In the genomic region with DNA sequence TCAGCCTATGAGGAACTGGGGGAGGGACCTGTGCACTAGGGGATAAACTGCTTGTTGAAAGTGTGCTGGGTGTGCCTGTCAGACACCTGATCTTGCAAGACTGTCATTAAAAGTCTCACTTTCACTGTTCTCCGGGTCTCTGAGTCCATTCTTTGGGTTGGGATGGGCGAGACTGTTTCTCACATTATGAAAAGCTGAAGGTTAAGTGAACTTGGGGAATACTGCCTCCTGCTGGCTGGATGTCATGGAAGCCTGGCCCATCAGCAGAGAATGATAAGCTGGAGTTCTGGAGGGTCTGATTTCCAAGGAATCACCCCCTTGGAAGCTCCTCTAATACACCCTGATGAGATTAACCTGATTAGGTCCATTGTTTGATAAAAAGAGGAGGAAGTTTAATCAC, we compare ENCODE assay signal across 9 cellular contexts. TPM values are rescaled to one million over a fixed set of nuclear protein-coding genes. Genes with fewer than 3 reads are reported as not detected.
A peak's percentile ranks its signal among the peaks of the same experiment; 100 is the strongest.
DNase-seq lines count a peak whose midpoint lies in the region; ATAC-seq and TF ChIP-seq lines count a peak whose summit lies in the region.
"Had no signal": no experiment of that assay in that cellular context is flagged by ENCODE, and none has a peak within 500 bp of the region (broad histone marks: within the 10 kb centered on the region; RNA-seq: fewer than 3 reads in every experiment).

No MANE protein-coding gene starts in this region.

- no peak overlapping the region for H3K4me3 Mint-ChIP-seq in naive thymus-derived CD8-positive, alpha-beta T cell
- H3K4me3 Mint-ChIP-seq: stimulated activated naive CD8-positive, alpha-beta T cell treated with anti-CD3 and anti-CD28 coated beads, Interleukin-15, Interleukin-2, amounts not matched to agents 100 ng/mL and 50 ng/mL, for 24 hours had no signal

- H3K9me3 ChIP-seq in neuronal stem cell (replicated peaks in 1 of 2; ENCODE audit: control insufficient read depth in 2 of 2, insufficient read depth in 1 of 2, low read depth in 1 of 2, low read length in 2 of 2) (peaks cover 0 to 1% of the 10 kb centered on the region in 2 donors), gastroesophageal sphincter (no peaks in the 10 kb centered on the region)

- no peak overlapping the region for H3K18ac ChIP-seq in neuronal stem cell (ENCODE audit: low read length)

- H3K4me2 ChIP-seq in neuronal stem cell (ENCODE audit: insufficient read depth, low read length, poor library complexity, severe bottlenecking), result no peak overlapping the region

- H3K36me3 Mint-ChIP-seq in naive thymus-derived CD8-positive, alpha-beta T cell, result no peaks in the 10 kb centered on the region

- H2BK5ac ChIP-seq in neuronal stem cell (ENCODE audit: low read length), result no peak overlapping the region

- no peak overlapping the region for H3K23ac ChIP-seq in neuronal stem cell (ENCODE audit: low read depth, low read length, poor library complexity)

- H3K36me3 ChIP-seq in neuronal stem cell (replicated peaks in 1 of 2; ENCODE audit: control insufficient read depth in 2 of 2, insufficient read depth in 2 of 2, low read length in 2 of 2) (no peaks in the 10 kb centered on the region), gastroesophageal sphincter (no peaks in the 10 kb centered on the region)

- H3K9ac ChIP-seq in neuronal stem cell (ENCODE audit: low read depth, low read length, poor library complexity), result no peak overlapping the region

- H2BK15ac ChIP-seq in neuronal stem cell (ENCODE audit: low read length), result no peak overlapping the region

- TF ChIP-seq POLR2A in gastroesophageal sphincter (IDR thresholded peaks at IDR 0.05), result no peak

- H3K4me1 ChIP-seq in neuronal stem cell (ENCODE audit: control insufficient read depth in 2 of 2, insufficient read depth in 1 of 2, low read depth in 1 of 2, low read length in 2 of 2), result peaks cover 0 to 5% of the 10 kb centered on the region in 2 donors
- no peaks in the 10 kb centered on the region for H3K4me1 ChIP-seq in gastroesophageal sphincter

- H2BK12ac ChIP-seq in neuronal stem cell (ENCODE audit: low read length), result no peak overlapping the region

- no peak overlapping the region for H2AK5ac ChIP-seq in neuronal stem cell (ENCODE audit: low read depth, low read length)

- no peak overlapping the region for H4K8ac ChIP-seq in neuronal stem cell (ENCODE audit: low read depth, low read length)

- H3K27me3 ChIP-seq in neuronal stem cell (ENCODE audit: control insufficient read depth in 3 of 3, insufficient read depth in 3 of 3, low read depth in 1 of 3, low read length in 3 of 3) (peaks cover 0 to 39% (median 10%) of the 10 kb centered on the region in 3 experiments), gastroesophageal sphincter (peaks cover 45% of the 10 kb centered on the region)

- no peak overlapping the region for H2AFZ ChIP-seq in neuronal stem cell (ENCODE audit: low read length)

- H3K27me3 Mint-ChIP-seq in naive thymus-derived CD8-positive, alpha-beta T cell, result peaks cover 0 to 4% (median 2%) of the 10 kb centered on the region in 5 donors

- TF ChIP-seq EP300 in gastroesophageal sphincter (IDR thresholded peaks at IDR 0.05), result no peak

- no CpG with 5 or more reads among the region's 2 CpGs for whole genome bisulfite sequencing in neuronal stem cell (ENCODE audit: extremely low coverage in 2 of 2, insufficient read length in 2 of 2, insufficient replicate concordance in 1 of 2), 2 donors
- 10% methylated on average over 2 of the region's 2 CpGs; no CpG with 5 or more reads in 1 of the 2 donors for WGBS in gastroesophageal sphincter (ENCODE audit: low coverage in 1 of 2), 2 donors

- no peaks in the 10 kb centered on the region for H3K79me1 ChIP-seq in neuronal stem cell (ENCODE audit: low read depth, low read length)

- H3K4me3 ChIP-seq in neuronal stem cell (ENCODE audit: low read length in 2 of 2) (no peak overlapping the region), gastroesophageal sphincter (no peak overlapping the region)

- H3K9me3 Mint-ChIP-seq in naive thymus-derived CD8-positive, alpha-beta T cell, result no peaks in the 10 kb centered on the region
- H3K9me3 Mint-ChIP-seq: stimulated activated naive CD8-positive, alpha-beta T cell treated with anti-CD3 and anti-CD28 coated beads, Interleukin-15, Interleukin-2, amounts not matched to agents 100 ng/mL and 50 ng/mL, for 24 hours had no signal

- H3K14ac ChIP-seq in neuronal stem cell (ENCODE audit: low read length), result no peak overlapping the region

- peak in 2 of 4 experiments; percentile 8 to 18 for TF ChIP-seq CTCF in gastroesophageal sphincter (IDR thresholded peaks at IDR 0.05)

- no peak overlapping the region for H3K4ac ChIP-seq in neuronal stem cell (ENCODE audit: low read length)

- ATAC-seq in naive thymus-derived CD8-positive, alpha-beta T cell, result no peak
- ATAC-seq in gastroesophageal sphincter, result no peak

- H4K91ac ChIP-seq in neuronal stem cell (ENCODE audit: low read depth, low read length, poor library complexity), result no peak overlapping the region

- H3K4me1 Mint-ChIP-seq in naive thymus-derived CD8-positive, alpha-beta T cell, result peaks cover 0 to 3% (median 0%) of the 10 kb centered on the region in 4 donors

- H3K27ac ChIP-seq in neuronal stem cell (replicated peaks; ENCODE audit: low read length) (no peak overlapping the region), gastroesophageal sphincter (no peak overlapping the region)

- no peak overlapping the region for H2BK120ac ChIP-seq in neuronal stem cell (ENCODE audit: low read depth, low read length)

- DNase-seq in DMS 273 (lab: John Stamatoyannopoulos, UW; ENCODE audit: unreplicated experiment), result peak; percentile 43
- no peak for DNase-seq in DMS 273 treated with DMSO at 0.1 percent for 48 hours (lab: John Stamatoyannopoulos, UW)
- peak; percentile 49 for DNase-seq in T-helper 9 cell
- DNase-seq in central memory CD4-positive, alpha-beta T cell, result peak; percentile 12
- peak in 9 of 10 donors; percentile 9 to 67 (median 32) for DNase-seq in naive thymus-derived CD8-positive, alpha-beta T cell
- no peak for DNase-seq in neuronal stem cell (ENCODE audit: low spot score)
- no peak for DNase-seq in hepatic stellate cell (ENCODE audit: low spot score)

- H3K27ac Mint-ChIP-seq in naive thymus-derived CD8-positive, alpha-beta T cell, result no peak overlapping the region
- H3K27ac Mint-ChIP-seq: stimulated activated naive CD8-positive, alpha-beta T cell treated with anti-CD3 and anti-CD28 coated beads, Interleukin-15, Interleukin-2, amounts not matched to agents 100 ng/mL and 50 ng/mL, for 24 hours had no signal

- POLR2A ChIA-PET in naive thymus-derived CD8-positive, alpha-beta T cell (lab: Charles Lee), result no interaction called here

RNA-seq across cellular contexts. Expression of gene VPREB1, which starts 9.0 kb away (rescaled TPM):
- total RNA-seq in naive thymus-derived CD8-positive, alpha-beta T cell, result not detected
- polyA plus RNA-seq in naive thymus-derived CD8-positive, alpha-beta T cell, result not detected
- polyA plus RNA-seq in neuronal stem cell (2013, experiment 1 of 2), result not detected
- not detected for polyA plus RNA-seq in neuronal stem cell (2013, experiment 2 of 2)
- not detected for total RNA-seq in gastroesophageal sphincter

Comparison
In these comparisons a context has a peak if more than half of its experiments do, and no peak if none do; other contexts are left out.
1. DNase-seq: peak in DMS 273 (single experiment), T-helper 9 cell (single experiment), central memory CD4-positive, alpha-beta T cell (single experiment) and naive thymus-derived CD8-positive, alpha-beta T cell (9 of 10); none in DMS 273 treated with DMSO at 0.1 percent for 48 hours (single experiment), neuronal stem cell (single experiment) and hepatic stellate cell (single experiment).